1 cellular context compared by ENCODE assay signal in the genomic region with DNA sequence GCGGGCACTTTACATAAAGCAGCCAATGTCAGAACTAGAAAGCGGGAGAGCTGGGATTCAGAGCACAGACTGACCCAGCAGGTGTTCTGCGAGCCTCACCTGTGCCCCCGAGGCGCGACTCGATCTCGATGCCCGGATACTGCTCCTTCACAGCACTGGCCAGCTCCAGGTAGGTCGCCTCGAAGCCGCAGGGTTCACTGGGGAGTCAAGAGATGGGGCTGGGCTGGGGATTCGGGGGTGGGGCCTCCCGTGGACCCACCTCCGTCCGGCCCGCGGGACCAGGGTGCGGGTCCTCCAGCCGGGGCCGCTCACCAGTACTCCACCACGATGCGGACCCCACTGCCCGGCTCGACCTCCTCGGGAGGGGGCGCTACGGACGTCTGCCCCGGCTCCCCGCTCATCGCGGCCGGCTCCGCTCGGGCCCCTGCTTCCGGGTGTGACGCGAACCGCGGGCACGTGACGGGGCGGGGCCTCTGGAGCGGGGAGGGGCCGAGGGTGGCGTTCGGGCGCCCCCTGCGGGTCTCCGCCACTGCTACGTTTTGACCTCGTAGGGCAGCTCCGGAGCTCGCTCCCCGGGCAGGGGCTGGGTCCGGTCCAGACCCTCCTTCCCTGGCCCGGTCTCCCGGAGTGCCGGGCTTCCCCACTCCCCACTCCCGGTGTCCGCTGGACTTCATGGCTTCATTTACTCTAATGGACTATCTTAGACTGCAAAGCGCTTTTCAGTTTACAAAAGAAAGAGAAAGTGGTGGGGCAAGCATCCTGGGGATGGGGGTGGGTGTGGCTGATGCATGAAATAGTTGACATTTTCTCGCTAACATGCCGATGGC.
TF ChIP-seq lines count a peak whose summit lies in the region.

A gene with protein sequence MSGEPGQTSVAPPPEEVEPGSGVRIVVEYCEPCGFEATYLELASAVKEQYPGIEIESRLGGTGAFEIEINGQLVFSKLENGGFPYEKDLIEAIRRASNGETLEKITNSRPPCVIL (minus strand): TSS at position 438 of the 827 bp plus-strand sequence. CDS start 37 bp downstream, at position 401.

TF ChIP-seq in HepG2, 621 proteins besides CTCF, POLR2A, EP300 and RAD21 (continued from another document and continues in another):
- TF ChIP-seq, protein P1, sequence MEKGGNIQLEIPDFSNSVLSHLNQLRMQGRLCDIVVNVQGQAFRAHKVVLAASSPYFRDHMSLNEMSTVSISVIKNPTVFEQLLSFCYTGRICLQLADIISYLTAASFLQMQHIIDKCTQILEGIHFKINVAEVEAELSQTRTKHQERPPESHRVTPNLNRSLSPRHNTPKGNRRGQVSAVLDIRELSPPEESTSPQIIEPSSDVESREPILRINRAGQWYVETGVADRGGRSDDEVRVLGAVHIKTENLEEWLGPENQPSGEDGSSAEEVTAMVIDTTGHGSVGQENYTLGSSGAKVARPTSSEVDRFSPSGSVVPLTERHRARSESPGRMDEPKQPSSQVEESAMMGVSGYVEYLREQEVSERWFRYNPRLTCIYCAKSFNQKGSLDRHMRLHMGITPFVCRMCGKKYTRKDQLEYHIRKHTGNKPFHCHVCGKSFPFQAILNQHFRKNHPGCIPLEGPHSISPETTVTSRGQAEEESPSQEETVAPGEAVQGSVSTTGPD (CRISPR knock-in tag; IDR thresholded peaks at IDR 0.05), result no peak
- TF ChIP-seq, protein P2, sequence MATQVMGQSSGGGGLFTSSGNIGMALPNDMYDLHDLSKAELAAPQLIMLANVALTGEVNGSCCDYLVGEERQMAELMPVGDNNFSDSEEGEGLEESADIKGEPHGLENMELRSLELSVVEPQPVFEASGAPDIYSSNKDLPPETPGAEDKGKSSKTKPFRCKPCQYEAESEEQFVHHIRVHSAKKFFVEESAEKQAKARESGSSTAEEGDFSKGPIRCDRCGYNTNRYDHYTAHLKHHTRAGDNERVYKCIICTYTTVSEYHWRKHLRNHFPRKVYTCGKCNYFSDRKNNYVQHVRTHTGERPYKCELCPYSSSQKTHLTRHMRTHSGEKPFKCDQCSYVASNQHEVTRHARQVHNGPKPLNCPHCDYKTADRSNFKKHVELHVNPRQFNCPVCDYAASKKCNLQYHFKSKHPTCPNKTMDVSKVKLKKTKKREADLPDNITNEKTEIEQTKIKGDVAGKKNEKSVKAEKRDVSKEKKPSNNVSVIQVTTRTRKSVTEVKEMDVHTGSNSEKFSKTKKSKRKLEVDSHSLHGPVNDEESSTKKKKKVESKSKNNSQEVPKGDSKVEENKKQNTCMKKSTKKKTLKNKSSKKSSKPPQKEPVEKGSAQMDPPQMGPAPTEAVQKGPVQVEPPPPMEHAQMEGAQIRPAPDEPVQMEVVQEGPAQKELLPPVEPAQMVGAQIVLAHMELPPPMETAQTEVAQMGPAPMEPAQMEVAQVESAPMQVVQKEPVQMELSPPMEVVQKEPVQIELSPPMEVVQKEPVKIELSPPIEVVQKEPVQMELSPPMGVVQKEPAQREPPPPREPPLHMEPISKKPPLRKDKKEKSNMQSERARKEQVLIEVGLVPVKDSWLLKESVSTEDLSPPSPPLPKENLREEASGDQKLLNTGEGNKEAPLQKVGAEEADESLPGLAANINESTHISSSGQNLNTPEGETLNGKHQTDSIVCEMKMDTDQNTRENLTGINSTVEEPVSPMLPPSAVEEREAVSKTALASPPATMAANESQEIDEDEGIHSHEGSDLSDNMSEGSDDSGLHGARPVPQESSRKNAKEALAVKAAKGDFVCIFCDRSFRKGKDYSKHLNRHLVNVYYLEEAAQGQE (IDR thresholded peaks at IDR 0.05; ENCODE audit: borderline replicate concordance in 1 of 2, low read depth in 1 of 2, low read length in 2 of 2), result no peak
- TF ChIP-seq MTERF4 (CRISPR knock-in tag; IDR thresholded peaks at IDR 0.05) (no peak; the same call in 1 of the 2 replicates), ZNF10 (CRISPR knock-in tag; IDR thresholded peaks at IDR 0.05; ENCODE audit: borderline replicate concordance, low read depth) (no peak), ZNF121 (CRISPR knock-in tag; IDR thresholded peaks at IDR 0.05) (peak; percentile 88), ZNF782 (CRISPR knock-in tag; IDR thresholded peaks at IDR 0.05; ENCODE audit: borderline replicate concordance) (no peak; the same call in 1 of the 2 replicates), ZNF225 (CRISPR knock-in tag; IDR thresholded peaks at IDR 0.05) (0 out of 2 replicates have a peak, but pooled peaks have one; percentile 11), KAT8 (CRISPR knock-in tag; IDR thresholded peaks at IDR 0.05) (peak; percentile 97), ZNF746 (CRISPR knock-in tag; IDR thresholded peaks at IDR 0.05) (no peak; the same call in 1 of the 2 replicates), ZFP36 (IDR thresholded peaks at IDR 0.05; ENCODE audit: borderline replicate concordance, low read depth, low read length, partially characterized antibody) (no peak), IRF2 (CRISPR knock-in tag; IDR thresholded peaks at IDR 0.05) (peak; percentile 92), MEF2D (CRISPR knock-in tag; IDR thresholded peaks at IDR 0.05) (no peak), HNRNPUL1 (IDR thresholded peaks at IDR 0.05; ENCODE audit: low read depth, low read length) (peak; percentile 80; the same call in 1 of the 2 replicates), ZNF792 (CRISPR knock-in tag; IDR thresholded peaks at IDR 0.05) (peak; percentile 92), ZBTB38 (CRISPR knock-in tag; IDR thresholded peaks at IDR 0.05) (peak; percentile 66), ZNF589 (CRISPR knock-in tag; conservative IDR thresholded peaks at IDR 0.05) (peak; percentile 69; the same call in 1 of the 2 replicates), ZNF350 (CRISPR knock-in tag; IDR thresholded peaks at IDR 0.05; ENCODE audit: borderline replicate concordance, low read depth) (peak; percentile 80), DPF2 (CRISPR knock-in tag; IDR thresholded peaks at IDR 0.05; ENCODE audit: borderline replicate concordance, low read depth) (peak; percentile 16; the same call in 1 of the 2 replicates), ZSCAN21 (CRISPR knock-in tag; IDR thresholded peaks at IDR 0.05; ENCODE audit: borderline replicate concordance) (peak; percentile 66; the same call in 1 of the 2 replicates), PHF8 (CRISPR knock-in tag; IDR thresholded peaks at IDR 0.05) (peak; percentile 90), BRF2 (CRISPR knock-in tag; IDR thresholded peaks at IDR 0.05) (peak; percentile 92; the same call in 1 of the 2 replicates), BRD4 (CRISPR knock-in tag; IDR thresholded peaks at IDR 0.05) (no peak), GLMP (CRISPR knock-in tag; IDR thresholded peaks at IDR 0.05; ENCODE audit: borderline replicate concordance) (no peak), MAFG (CRISPR knock-in tag; IDR thresholded peaks at IDR 0.05) (no peak), ZNF136 (CRISPR knock-in tag; IDR thresholded peaks at IDR 0.05; ENCODE audit: low read depth) (peak; percentile 87; the same call in 1 of the 2 replicates), ZNF546 (CRISPR knock-in tag; conservative IDR thresholded peaks at IDR 0.05) (no peak), ZNF253 (CRISPR knock-in tag; IDR thresholded peaks at IDR 0.05; ENCODE audit: borderline replicate concordance) (no peak), ZNF615 (CRISPR knock-in tag; IDR thresholded peaks at IDR 0.05; ENCODE audit: borderline replicate concordance) (no peak), ZBTB7A (CRISPR knock-in tag; IDR thresholded peaks at IDR 0.05) (peak; percentile 88; the same call in 1 of the 2 replicates), ZBTB26 (CRISPR knock-in tag; IDR thresholded peaks at IDR 0.05; ENCODE audit: borderline replicate concordance) (peak; percentile 65; the same call in 1 of the 2 replicates), TRIM24 (CRISPR knock-in tag; IDR thresholded peaks at IDR 0.05) (no peak), SP140L (CRISPR knock-in tag; IDR thresholded peaks at IDR 0.05; ENCODE audit: borderline replicate concordance) (peak; percentile 31; the same call in 1 of the 2 replicates), PCBP2 (optimal IDR thresholded peaks at IDR 0.05; ENCODE audit: low read depth, low read length, poor library complexity, severe bottlenecking) (no peak)
- TF ChIP-seq, protein P3, sequence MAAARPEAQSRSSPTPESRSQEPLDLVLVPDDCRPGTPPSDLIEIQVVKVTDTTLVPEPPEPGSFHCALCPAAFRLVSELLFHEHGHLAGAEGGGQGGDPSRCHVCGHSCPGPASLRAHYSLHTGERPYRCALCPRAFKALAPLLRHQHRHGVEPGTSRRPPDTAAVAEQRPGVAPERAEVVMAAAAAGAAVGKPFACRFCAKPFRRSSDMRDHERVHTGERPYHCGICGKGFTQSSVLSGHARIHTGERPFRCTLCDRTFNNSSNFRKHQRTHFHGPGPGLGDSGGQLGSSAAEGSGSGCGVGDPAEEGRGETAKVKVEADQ (CRISPR knock-in tag; IDR thresholded peaks at IDR 0.05; ENCODE audit: borderline replicate concordance), result peak; percentile 95
- TF ChIP-seq, protein P4, sequence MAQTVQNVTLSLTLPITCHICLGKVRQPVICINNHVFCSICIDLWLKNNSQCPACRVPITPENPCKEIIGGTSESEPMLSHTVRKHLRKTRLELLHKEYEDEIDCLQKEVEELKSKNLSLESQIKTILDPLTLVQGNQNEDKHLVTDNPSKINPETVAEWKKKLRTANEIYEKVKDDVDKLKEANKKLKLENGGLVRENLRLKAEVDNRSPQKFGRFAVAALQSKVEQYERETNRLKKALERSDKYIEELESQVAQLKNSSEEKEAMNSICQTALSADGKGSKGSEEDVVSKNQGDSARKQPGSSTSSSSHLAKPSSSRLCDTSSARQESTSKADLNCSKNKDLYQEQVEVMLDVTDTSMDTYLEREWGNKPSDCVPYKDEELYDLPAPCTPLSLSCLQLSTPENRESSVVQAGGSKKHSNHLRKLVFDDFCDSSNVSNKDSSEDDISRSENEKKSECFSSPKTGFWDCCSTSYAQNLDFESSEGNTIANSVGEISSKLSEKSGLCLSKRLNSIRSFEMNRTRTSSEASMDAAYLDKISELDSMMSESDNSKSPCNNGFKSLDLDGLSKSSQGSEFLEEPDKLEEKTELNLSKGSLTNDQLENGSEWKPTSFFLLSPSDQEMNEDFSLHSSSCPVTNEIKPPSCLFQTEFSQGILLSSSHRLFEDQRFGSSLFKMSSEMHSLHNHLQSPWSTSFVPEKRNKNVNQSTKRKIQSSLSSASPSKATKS (CRISPR knock-in tag; IDR thresholded peaks at IDR 0.05), result no peak
- TF ChIP-seq, protein P5, sequence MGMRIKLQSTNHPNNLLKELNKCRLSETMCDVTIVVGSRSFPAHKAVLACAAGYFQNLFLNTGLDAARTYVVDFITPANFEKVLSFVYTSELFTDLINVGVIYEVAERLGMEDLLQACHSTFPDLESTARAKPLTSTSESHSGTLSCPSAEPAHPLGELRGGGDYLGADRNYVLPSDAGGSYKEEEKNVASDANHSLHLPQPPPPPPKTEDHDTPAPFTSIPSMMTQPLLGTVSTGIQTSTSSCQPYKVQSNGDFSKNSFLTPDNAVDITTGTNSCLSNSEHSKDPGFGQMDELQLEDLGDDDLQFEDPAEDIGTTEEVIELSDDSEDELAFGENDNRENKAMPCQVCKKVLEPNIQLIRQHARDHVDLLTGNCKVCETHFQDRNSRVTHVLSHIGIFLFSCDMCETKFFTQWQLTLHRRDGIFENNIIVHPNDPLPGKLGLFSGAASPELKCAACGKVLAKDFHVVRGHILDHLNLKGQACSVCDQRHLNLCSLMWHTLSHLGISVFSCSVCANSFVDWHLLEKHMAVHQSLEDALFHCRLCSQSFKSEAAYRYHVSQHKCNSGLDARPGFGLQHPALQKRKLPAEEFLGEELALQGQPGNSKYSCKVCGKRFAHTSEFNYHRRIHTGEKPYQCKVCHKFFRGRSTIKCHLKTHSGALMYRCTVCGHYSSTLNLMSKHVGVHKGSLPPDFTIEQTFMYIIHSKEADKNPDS (CRISPR knock-in tag; IDR thresholded peaks at IDR 0.05), result peak; percentile 95
- TF ChIP-seq, protein P6, sequence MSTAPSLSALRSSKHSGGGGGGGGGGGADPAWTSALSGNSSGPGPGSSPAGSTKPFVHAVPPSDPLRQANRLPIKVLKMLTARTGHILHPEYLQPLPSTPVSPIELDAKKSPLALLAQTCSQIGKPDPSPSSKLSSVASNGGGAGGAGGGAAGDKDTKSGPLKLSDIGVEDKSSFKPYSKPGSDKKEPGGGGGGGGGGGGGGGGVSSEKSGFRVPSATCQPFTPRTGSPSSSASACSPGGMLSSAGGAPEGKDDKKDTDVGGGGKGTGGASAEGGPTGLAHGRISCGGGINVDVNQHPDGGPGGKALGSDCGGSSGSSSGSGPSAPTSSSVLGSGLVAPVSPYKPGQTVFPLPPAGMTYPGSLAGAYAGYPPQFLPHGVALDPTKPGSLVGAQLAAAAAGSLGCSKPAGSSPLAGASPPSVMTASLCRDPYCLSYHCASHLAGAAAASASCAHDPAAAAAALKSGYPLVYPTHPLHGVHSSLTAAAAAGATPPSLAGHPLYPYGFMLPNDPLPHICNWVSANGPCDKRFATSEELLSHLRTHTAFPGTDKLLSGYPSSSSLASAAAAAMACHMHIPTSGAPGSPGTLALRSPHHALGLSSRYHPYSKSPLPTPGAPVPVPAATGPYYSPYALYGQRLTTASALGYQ (CRISPR knock-in tag; IDR thresholded peaks at IDR 0.05), result peak; percentile 79; the same call in 1 of the 2 replicates
